In genomic region chr9:69590241-69590640, GRCh38 we compare ENCODE assay signal across 16 cellular contexts.
"Had no signal": no experiment of that assay in that cellular context is flagged by ENCODE, and none has a peak within 500 bp of the region (broad histone marks: within the 10 kb centered on the region; RNA-seq: fewer than 3 reads in every experiment).

No MANE protein-coding gene starts in this region.

- ATAC-seq: activated CD4-positive, alpha-beta T cell treated with anti-CD3 and anti-CD28 coated beads for 36 hours; activated T-helper 17 cell treated with anti-CD3 and anti-CD28 coated beads, Interleukin-2, amount 50 U/mL, for 72 hours; heart left ventricle; left ventricle myocardium superior; naive thymus-derived CD8-positive, alpha-beta T cell; stimulated activated naive CD8-positive, alpha-beta T cell treated with anti-CD3 and anti-CD28 coated beads, Interleukin-15, Interleukin-2, amounts not matched to agents 100 U/mL and 50 U/mL, for 24 hours had no signal

- DNase-seq: activated CD4-positive, alpha-beta memory T cell treated with anti-CD3 and anti-CD28 coated beads for 36 hours; activated CD4-positive, alpha-beta T cell treated with anti-CD3 and anti-CD28 coated beads for 36 hours; activated naive CD4-positive, alpha-beta T cell; activated naive CD8-positive, alpha-beta T cell treated with anti-CD3 and anti-CD28 coated beads for 36 hours; amniotic stem cell; cortex of kidney; effector CD4-positive, alpha-beta T cell; heart left ventricle; kidney glomerular epithelial cell; left ventricle myocardium superior; naive thymus-derived CD8-positive, alpha-beta T cell; stimulated activated CD8-positive, alpha-beta memory T cell treated with anti-CD3 and anti-CD28 coated beads, Interleukin-4, amount 100 ng/mL, for 48 hours; stimulated activated naive CD8-positive, alpha-beta T cell treated with anti-CD3 and anti-CD28 coated beads, Interleukin-15, Interleukin-2, amounts not matched to agents 100 U/mL and 50 U/mL, for 24 hours; trophoblast cell; WERI-Rb-1 had no signal
